ENCODE assay signal across 8 cellular contexts in the genomic region with DNA sequence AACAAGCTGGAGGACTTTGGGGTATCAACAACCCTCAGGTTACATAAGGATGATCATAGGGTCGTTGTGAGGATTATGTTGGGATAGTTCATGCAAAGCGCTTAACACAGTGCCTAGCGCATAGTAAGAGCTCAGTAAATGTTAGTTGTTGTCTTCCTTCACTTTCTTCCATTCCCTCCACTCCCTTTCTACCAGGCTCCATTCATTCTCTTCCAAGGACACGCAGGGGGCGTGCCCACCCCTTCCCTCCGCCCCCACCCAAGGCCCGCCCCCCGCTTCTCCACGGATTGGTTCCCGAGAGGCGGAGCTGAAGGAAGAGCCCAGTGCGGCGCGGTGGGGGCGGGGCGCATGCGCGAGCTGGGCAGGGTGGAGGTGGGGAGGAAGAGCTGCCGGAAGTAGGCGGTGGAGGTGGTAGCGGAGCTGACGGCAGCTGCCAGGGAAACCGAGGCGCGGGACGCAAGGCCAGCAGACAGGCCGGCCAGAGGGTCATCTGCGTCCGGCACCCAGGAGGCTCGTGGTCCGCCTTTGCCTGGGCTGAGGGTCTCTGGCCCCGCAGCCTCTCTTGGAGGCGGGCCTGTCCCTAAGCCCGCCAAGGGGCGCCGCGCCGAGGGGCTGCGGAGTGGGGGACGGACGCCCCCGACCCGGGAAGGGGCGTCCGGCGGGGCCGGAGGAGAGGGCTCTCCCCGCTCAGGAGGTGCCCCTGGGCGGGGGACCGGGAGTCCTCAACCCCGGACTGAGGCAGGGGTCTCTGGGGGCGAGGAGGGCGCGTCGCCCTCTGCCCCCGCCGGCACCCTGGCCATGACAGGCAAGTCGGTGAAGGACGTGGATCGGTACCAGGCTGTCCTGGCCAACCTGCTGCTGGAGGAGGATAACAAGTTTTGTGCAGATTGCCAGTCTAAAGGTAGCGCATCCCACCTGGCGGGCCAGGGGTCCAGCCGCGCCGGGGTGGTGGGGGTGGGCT. TPM values are rescaled to one million over a fixed set of nuclear protein-coding genes. Genes with fewer than 3 reads are reported as not detected.
DNase-seq lines count a peak whose midpoint lies in the region; ATAC-seq, FAIRE-seq and TF ChIP-seq lines count a peak whose summit lies in the region.

A gene (plus strand): TSS at position 405 of the 961 bp plus-strand sequence. CDS start 394 bp downstream, at position 799.

- no peaks in the 10 kb centered on the region for H3K27me3 Mint-ChIP-seq in IgD-negative memory B cell

- peaks cover 0 to 2% (median 0%) of the 10 kb centered on the region in 3 donors for H3K9me3 Mint-ChIP-seq in IgD-negative memory B cell

- TF ChIP-seq CTCF in D721Med (IDR thresholded peaks at IDR 0.05; ENCODE audit: insufficient read depth, missing control alignments): no peak

- peak; percentile 78 for DNase-seq in D721Med (ENCODE audit: insufficient read length, low spot score)
- peak; percentile 97 for DNase-seq in OCI-M1 (lab: John Stamatoyannopoulos, UW)
- peak; percentile 93 for DNase-seq in activated T-cell treated with anti-CD3 and anti-CD28 coated beads for 24 hours (ENCODE audit: low read depth)
- DNase-seq in epidermal melanocyte (ENCODE audit: insufficient read length, low spot score): peak; percentile 97
- DNase-seq in middle frontal gyrus (ENCODE audit: extremely low spot score, low spot score): peak; percentile 87
- peak; percentile 95 for DNase-seq in stimulated activated CD8-positive, alpha-beta memory T cell treated with anti-CD3 and anti-CD28 coated beads, Interleukin-2, amount 100 ng/mL, for 48 hours (ENCODE audit: low read depth in 2 of 2)

- H3K4me3 Mint-ChIP-seq in IgD-negative memory B cell: peak within 1 kb of the TSS; percentile 93 to 100 (median 100)

- FAIRE-seq in D721Med (lab: Jason Lieb, UNC): no peak

- H3K4me1 Mint-ChIP-seq in IgD-negative memory B cell: peaks cover 15 to 37% (median 31%) of the 10 kb centered on the region in 3 donors

- ATAC-seq in GM21528 (IDR thresholded peaks at IDR 0.05; ENCODE audit: low FRiP score, unreplicated experiment): peak; percentile 78

- H3K36me3 Mint-ChIP-seq in IgD-negative memory B cell: peaks cover 12% of the 10 kb centered on the region

- peak within 1 kb of the TSS; percentile 94 to 99 (median 98) for H3K27ac Mint-ChIP-seq in IgD-negative memory B cell

RNA-seq across cellular contexts. Expression of the gene that starts here (rescaled TPM):
- polyA plus RNA-seq in IgD-negative memory B cell: 624 TPM

Comparison
In these comparisons a context has a peak if more than half of its experiments do, and no peak if none do; other contexts are left out.
1. Peak in every context shown above with its lines: DNase-seq and ATAC-seq.